Comparison of ENCODE assay signal across 15 cellular contexts in the genomic region with DNA sequence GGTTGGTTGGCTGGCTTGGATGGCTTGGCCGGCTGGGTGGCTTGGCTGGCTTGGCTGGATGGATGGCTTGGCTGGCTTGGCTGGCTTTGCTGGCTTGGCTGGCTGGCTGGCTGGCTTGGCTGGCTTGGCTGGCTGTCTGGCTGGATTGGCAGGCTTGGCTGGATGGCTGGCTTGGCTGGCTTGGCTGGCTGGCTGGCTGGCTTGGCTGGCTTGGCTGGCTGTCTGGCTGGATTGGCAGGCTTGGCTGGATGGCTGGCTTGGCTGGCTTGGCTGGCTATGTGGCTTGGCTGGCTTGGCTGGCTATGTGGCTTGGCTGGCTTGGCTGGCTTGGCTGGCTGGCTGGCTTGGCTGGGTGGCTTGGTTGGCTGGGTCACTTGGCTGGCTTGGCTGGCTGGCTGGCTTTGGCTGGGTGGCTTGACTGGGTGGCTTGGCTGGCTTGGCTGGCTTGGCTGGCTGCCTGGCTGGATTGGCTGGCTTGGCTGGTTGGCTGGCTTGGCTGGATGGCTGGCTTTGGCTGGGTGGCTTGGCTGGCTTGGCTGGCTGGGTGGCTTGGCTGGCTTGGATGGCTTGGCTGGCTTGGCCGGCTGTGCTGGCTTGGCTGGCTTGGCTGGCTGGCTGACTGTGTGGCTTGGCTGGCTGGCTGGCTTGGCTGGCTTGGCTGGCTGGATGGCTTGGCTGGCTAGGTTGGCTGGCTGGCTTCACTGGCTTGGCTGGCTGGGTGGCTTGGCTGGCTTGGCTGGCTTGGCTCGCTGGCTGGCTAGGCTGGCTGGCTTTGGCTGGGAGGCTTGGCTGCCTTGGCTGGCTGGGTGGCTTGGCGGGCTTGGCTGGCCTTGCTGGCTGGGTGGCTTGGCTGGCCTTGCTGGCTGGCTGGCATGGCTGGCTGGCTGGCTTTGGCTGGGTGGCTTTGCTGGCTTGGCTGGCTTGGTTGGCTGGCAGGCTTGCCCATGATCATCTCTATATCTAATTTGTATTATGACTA. TPM values are rescaled to one million over a fixed set of nuclear protein-coding genes. Genes with fewer than 3 reads are reported as not detected.
A peak's percentile ranks its signal among the peaks of the same experiment; 100 is the strongest.
DNase-seq lines count a peak whose midpoint lies in the region; ATAC-seq and TF ChIP-seq lines count a peak whose summit lies in the region.
"Not testable (repeated sequence)": the region's sequence is repeated elsewhere in the genome, so short reads cannot be mapped to it uniquely, and the experiment has no call there.
"Had no signal": no experiment of that assay in that cellular context is flagged by ENCODE, and none has a peak within 500 bp of the region (broad histone marks: within the 10 kb centered on the region; RNA-seq: fewer than 3 reads in every experiment).

No MANE protein-coding gene starts in this region.

- peaks cover 20% of the 10 kb centered on the region for H3K9me3 ChIP-seq in HUES48 (ENCODE audit: control insufficient read depth, insufficient read depth, low read length)
- not testable (repeated sequence) for H3K9me3 ChIP-seq in aorta (ENCODE audit: control insufficient read depth, low read length)

- intact Hi-C loops in activated T-helper 1 cell treated with anti-CD3 and anti-CD28 coated beads, Interleukin-12 subunit alpha, Interleukin-12 subunit beta, Interleukin-2, Interleukin-4 antibody, amounts not matched to agents 30 ng/mL and 10 ng/mL and 1 ng/mL, durations not matched to agents 14 hours and 24 hours and 36 hours (cut with micrococcal nuclease); aorta (cut with DNase I): not testable (repeated sequence)

- H3K36me3 Mint-ChIP-seq in activated T-helper 1 cell treated with anti-CD3 and anti-CD28 coated beads, Interleukin-12 subunit alpha, Interleukin-12 subunit beta, Interleukin-2, Interleukin-4 antibody, amounts not matched to agents 30 ng/mL and 10 ng/mL and 1 ng/mL, durations not matched to agents 14 hours and 24 hours and 36 hours (ENCODE audit: low read depth); immature natural killer cell; neural crest cell (ENCODE audit: low read depth): not testable (repeated sequence)

- H3K4me1 ChIP-seq in HUES48 (ENCODE audit: control insufficient read depth, insufficient read depth, low read length); aorta (ENCODE audit: control insufficient read depth in 1 of 2, insufficient read depth in 2 of 2, low read length in 2 of 2): not testable (repeated sequence)

- H3K36me3 ChIP-seq in HUES48 (ENCODE audit: control insufficient read depth, insufficient read depth, low read length); aorta (ENCODE audit: control insufficient read depth in 1 of 2, insufficient read depth in 2 of 2, low read length in 1 of 2): not testable (repeated sequence)

- TF ChIP-seq CTCF in coronary artery (IDR thresholded peaks at IDR 0.05); neural crest cell (conservative IDR thresholded peaks at IDR 0.05): not testable (repeated sequence)

- H3K4me3 ChIP-seq in HUES48 (ENCODE audit: low read depth, low read length): 0 out of 2 replicates have a peak overlapping the region, but pooled peaks have one; percentile 21
- H3K4me3 ChIP-seq in coronary artery; aorta (ENCODE audit: low read length in 2 of 2): not testable (repeated sequence)

- H3K9me3 Mint-ChIP-seq in activated T-helper 1 cell treated with anti-CD3 and anti-CD28 coated beads, Interleukin-12 subunit alpha, Interleukin-12 subunit beta, Interleukin-2, Interleukin-4 antibody, amounts not matched to agents 30 ng/mL and 10 ng/mL and 1 ng/mL, durations not matched to agents 14 hours and 24 hours and 36 hours; neural crest cell: not testable (repeated sequence)
- H3K9me3 Mint-ChIP-seq in immature natural killer cell: peaks cover 0 to 14% (median 7%) of the 10 kb centered on the region in 6 donors

- H3K27me3 ChIP-seq in HUES48 (ENCODE audit: control insufficient read depth, insufficient read depth, low read length); aorta (ENCODE audit: control insufficient read depth in 1 of 2, insufficient read depth in 2 of 2, low read length in 1 of 2): not testable (repeated sequence)

- not testable (repeated sequence) for H3K27ac ChIP-seq in HUES48 (ENCODE audit: low read depth, low read length); coronary artery; aorta (ENCODE audit: low read depth in 1 of 2, low read length in 2 of 2)

- DNase-seq in activated CD4-positive, CD25-positive, alpha-beta regulatory T cell treated with anti-CD3 and anti-CD28 coated beads, Interleukin-2, amount 50 U/mL, for 72 hours: peak; percentile 47
- DNase-seq in activated T-helper 1 cell treated with anti-CD3 and anti-CD28 coated beads, Interleukin-12 subunit alpha, Interleukin-12 subunit beta, Interleukin-2, Interleukin-4 antibody, amounts not matched to agents 30 ng/mL and 10 ng/mL and 1 ng/mL, durations not matched to agents 14 hours and 24 hours and 36 hours (ENCODE audit: low spot score): peak; percentile 42
- DNase-seq in coronary artery (ENCODE audit: low spot score): peak; percentile 94
- peak in 2 of 3 donors; percentile 9 to 14 for DNase-seq in immature natural killer cell
- peak; percentile 6 for DNase-seq in neural crest cell (ENCODE audit: low read depth, low spot score)
- peak in 2 of 3 experiments; percentile 24 to 46 for DNase-seq in stimulated activated CD4-positive, alpha-beta T cell treated with anti-CD3 and anti-CD28 coated beads, TNF-alpha, amount 100 ng/mL, for 4 hours (ENCODE audit: low read depth in 3 of 3)
- not testable (repeated sequence) for DNase-seq in aorta

- WGBS in aorta, 2 donors: 76 to 84% methylated on average over 3 of the region's 4 CpGs

- not testable (repeated sequence) for H3K4me1 Mint-ChIP-seq in activated T-helper 1 cell treated with anti-CD3 and anti-CD28 coated beads, Interleukin-12 subunit alpha, Interleukin-12 subunit beta, Interleukin-2, Interleukin-4 antibody, amounts not matched to agents 30 ng/mL and 10 ng/mL and 1 ng/mL, durations not matched to agents 14 hours and 24 hours and 36 hours (ENCODE audit: low read depth); immature natural killer cell; neural crest cell

- not testable (repeated sequence) for H3K27ac Mint-ChIP-seq in activated T-helper 1 cell treated with anti-CD3 and anti-CD28 coated beads, Interleukin-12 subunit alpha, Interleukin-12 subunit beta, Interleukin-2, Interleukin-4 antibody, amounts not matched to agents 30 ng/mL and 10 ng/mL and 1 ng/mL, durations not matched to agents 14 hours and 24 hours and 36 hours; immature natural killer cell; neural crest cell (ENCODE audit: unreplicated experiment)

- not testable (repeated sequence) for H3K4me3 Mint-ChIP-seq in activated T-helper 1 cell treated with anti-CD3 and anti-CD28 coated beads, Interleukin-12 subunit alpha, Interleukin-12 subunit beta, Interleukin-2, Interleukin-4 antibody, amounts not matched to agents 30 ng/mL and 10 ng/mL and 1 ng/mL, durations not matched to agents 14 hours and 24 hours and 36 hours; immature natural killer cell; neural crest cell

- H3K27me3 Mint-ChIP-seq in activated T-helper 1 cell treated with anti-CD3 and anti-CD28 coated beads, Interleukin-12 subunit alpha, Interleukin-12 subunit beta, Interleukin-2, Interleukin-4 antibody, amounts not matched to agents 30 ng/mL and 10 ng/mL and 1 ng/mL, durations not matched to agents 14 hours and 24 hours and 36 hours (ENCODE audit: insufficient read depth); immature natural killer cell (ENCODE audit: low read depth in 3 of 3); neural crest cell (ENCODE audit: low read depth): not testable (repeated sequence)

- peak; percentile 94 for ATAC-seq in aorta (ENCODE audit: low FRiP score)

- not testable (repeated sequence) for H3K9ac ChIP-seq in HUES48 (ENCODE audit: low read depth, low read length)

RNA-seq across cellular contexts. Expression of gene TP53TG3B, which starts 21.3 kb away (rescaled TPM):
- not detected in 2 replicates for total RNA-seq in activated T-helper 1 cell treated with anti-CD3 and anti-CD28 coated beads, Interleukin-12 subunit alpha, Interleukin-12 subunit beta, Interleukin-2, Interleukin-4 antibody, amounts not matched to agents 30 ng/mL and 10 ng/mL and 1 ng/mL, durations not matched to agents 14 hours and 24 hours and 36 hours
- polyA plus RNA-seq in immature natural killer cell: not detected
- total RNA-seq in neural crest cell: not detected in 2 replicates
- not detected for total RNA-seq in aorta
- under 1 TPM in 1 of 2 donors, not detected in 1; 0.74 TPM for polyA plus RNA-seq in aorta
- total RNA-seq: activated T-helper 17 cell treated with anti-CD3 and anti-CD28 coated beads, Interleukin-2, amount 50 U/mL, for 72 hours; cardiac muscle cell; G401; H1; M059J; myocyte; urinary bladder had no signal
- polyA plus RNA-seq: cardiac muscle cell, H1, urinary bladder had no signal

RNA-seq across cellular contexts. Expression of gene TP53TG3E, which starts 35.3 kb away (rescaled TPM):
- total RNA-seq in activated T-helper 1 cell treated with anti-CD3 and anti-CD28 coated beads, Interleukin-12 subunit alpha, Interleukin-12 subunit beta, Interleukin-2, Interleukin-4 antibody, amounts not matched to agents 30 ng/mL and 10 ng/mL and 1 ng/mL, durations not matched to agents 14 hours and 24 hours and 36 hours: not detected in 2 replicates
- polyA plus RNA-seq in immature natural killer cell (not detected), aorta (not detected)
- total RNA-seq in neural crest cell (not detected in 2 replicates), aorta (not detected)
- total RNA-seq: activated T-helper 17 cell treated with anti-CD3 and anti-CD28 coated beads, Interleukin-2, amount 50 U/mL, for 72 hours; cardiac muscle cell; G401; H1; M059J; myocyte; urinary bladder had no signal
- polyA plus RNA-seq: cardiac muscle cell, H1, urinary bladder had no signal
